In the genomic region with DNA sequence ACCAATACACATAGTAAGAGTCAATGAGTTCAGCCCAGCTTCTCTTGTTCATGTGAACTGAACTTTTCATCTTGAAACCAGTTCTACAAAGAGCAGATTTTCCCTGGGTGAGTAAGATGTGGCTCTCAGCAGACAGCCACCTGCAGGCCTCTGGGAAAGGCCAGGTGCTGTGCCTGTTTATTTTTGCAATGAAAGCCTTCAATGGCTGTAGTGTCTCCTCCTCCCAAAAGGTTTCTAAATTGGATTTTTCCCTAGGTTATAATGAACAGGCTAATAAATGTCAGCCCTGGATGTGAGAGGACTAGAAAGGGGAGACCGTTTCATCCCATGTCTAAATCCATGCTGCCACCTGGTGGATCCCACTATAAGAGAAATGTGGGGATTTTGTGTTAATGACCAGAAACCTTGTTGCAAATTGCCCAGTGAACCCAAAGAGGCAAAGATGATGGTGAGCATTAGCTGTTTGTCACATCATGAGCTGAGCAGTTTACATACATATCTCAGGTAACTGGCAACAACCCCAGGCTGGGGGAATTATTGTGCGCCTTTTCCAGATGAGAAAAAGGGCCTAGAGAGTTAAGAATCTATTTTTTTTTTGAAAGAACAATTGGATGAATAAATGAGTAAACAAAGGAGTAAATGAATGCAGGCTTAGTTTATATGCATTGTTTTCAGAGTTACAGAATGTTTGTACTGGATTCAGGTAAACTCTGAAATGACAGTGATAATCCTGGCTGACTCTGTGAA, we compare ENCODE assay signal across 8 cellular contexts. TPM values are rescaled to one million over a fixed set of nuclear protein-coding genes. Genes with fewer than 3 reads are reported as not detected.
DNase-seq lines count a peak whose midpoint lies in the region; ATAC-seq and TF ChIP-seq lines count a peak whose summit lies in the region.

No MANE protein-coding gene starts in this region.

- H4K20me1 ChIP-seq in PC-3 (ENCODE audit: low read length) (no peaks in the 10 kb centered on the region), neural progenitor cell (ENCODE audit: low read depth) (no peaks in the 10 kb centered on the region)

- no peaks in the 10 kb centered on the region for H3K36me3 Mint-ChIP-seq in endodermal cell (ENCODE audit: low read depth)
- no peaks in the 10 kb centered on the region for H3K36me3 Mint-ChIP-seq in neural progenitor cell

- CTCF ChIA-PET in PC-3 (lab: Charles Lee): interaction anchor here (1.4 to 5.3 kb wide), 2 partner anchors 55 to 325 kb away, joined by 11 to 44 read pairs; no protein-coding TSS in a partner anchor

- H3K36me3 ChIP-seq in heart right ventricle (no peaks in the 10 kb centered on the region), PC-3 (ENCODE audit: low read depth, low read length) (no peaks in the 10 kb centered on the region), endodermal cell (ENCODE audit: control insufficient read depth, insufficient read depth, low read length) (no peaks in the 10 kb centered on the region), neural progenitor cell (no peaks in the 10 kb centered on the region)

- H3F3A ChIP-seq in PC-3 (ENCODE audit: low read length, unreplicated experiment) (peaks cover 22% of the 10 kb centered on the region), neural progenitor cell (ENCODE audit: low read depth) (peaks cover 15% of the 10 kb centered on the region)

- POLR2A ChIA-PET in PC-3 (lab: Charles Lee; ENCODE audit: unreplicated experiment): no interaction called here

- H3K79me2 ChIP-seq in PC-3 (ENCODE audit: low read length) (no peaks in the 10 kb centered on the region), neural progenitor cell (ENCODE audit: low read depth) (no peaks in the 10 kb centered on the region)

- H3K9ac ChIP-seq in PC-3 (ENCODE audit: low read length) (peak overlapping the region; percentile 99), endodermal cell (ENCODE audit: extremely low read depth, low read length, poor library complexity, severe bottlenecking) (no peak overlapping the region), neural progenitor cell (no peak overlapping the region)

- TF ChIP-seq CTCF in heart right ventricle (IDR thresholded peaks at IDR 0.05) (peak; percentile 66 to 85 (median 76)), PC-3 (conservative IDR thresholded peaks at IDR 0.05; ENCODE audit: low read depth, low read length) (peak; percentile 97), endodermal cell (conservative IDR thresholded peaks at IDR 0.05) (peak; percentile 92), neural progenitor cell (IDR thresholded peaks at IDR 0.05) (peak; percentile 92)

- in situ Hi-C loops in KBM-7 (cut with MboI; ENCODE audit: low pct_unique_long_range_greater_than_20kb, low sequenced_read_pairs): loop anchor here (25.0 kb wide), 1 partner anchor 326 kb away; no protein-coding TSS in a partner anchor

- no TSS peak for BruUV-seq in PC-3 (replicated peaks; lab: Mats Ljungman, UMichigan)

- H3K27ac ChIP-seq in heart right ventricle (peak overlapping the region in 2 of 10 donors; percentile 84 to 94), PC-3 (ENCODE audit: low read length) (peak overlapping the region; percentile 100), endodermal cell (ENCODE audit: low read depth, low read length) (no peak overlapping the region), neural progenitor cell (no peak overlapping the region)

- H3K4me1 ChIP-seq in heart right ventricle (peaks cover 16 to 52% (median 38%) of the 10 kb centered on the region in 9 donors), PC-3 (ENCODE audit: insufficient read depth, low read length) (peaks cover 51% of the 10 kb centered on the region), endodermal cell (ENCODE audit: control insufficient read depth, insufficient read depth, low read length) (peaks cover 18% of the 10 kb centered on the region), neural progenitor cell (peaks cover 36% of the 10 kb centered on the region)

- peak overlapping the region; percentile 77; the same call in 1 of the 2 replicates for H3K4me2 ChIP-seq in PC-3 (ENCODE audit: low read length)
- H3K4me2 ChIP-seq in neural progenitor cell: no peak overlapping the region

- peaks cover 33% of the 10 kb centered on the region for H3K4me1 Mint-ChIP-seq in endodermal cell
- H3K4me1 Mint-ChIP-seq in neural progenitor cell: peaks cover 35% of the 10 kb centered on the region

- WGBS in heart right ventricle, 2 donors: 57 to 58% methylated on average over 2 of the region's 2 CpGs
- WGBS in endodermal cell (ENCODE audit: insufficient coverage in 1 of 2, insufficient read length in 1 of 2), 2 experiments: 47 to 86% methylated on average over 1 to 2 of the region's 2 CpGs

- H3K4me3 Mint-ChIP-seq in endodermal cell (no peak overlapping the region), neural progenitor cell (no peak overlapping the region)

- intact Hi-C loops in heart right ventricle (cut with DNase I) (loop anchor here (1.0 to 10.0 kb wide), 12 partner anchors 139 to 733 kb away; a partner anchor contains a TSS), cardiac septum (cut with DNase I) (loop anchor here (2.0 to 5.0 kb wide), 3 partner anchors 146 to 521 kb away; no protein-coding TSS in a partner anchor), PC-3 (cut with micrococcal nuclease) (loop anchor here (1.0 to 5.0 kb wide), 5 partner anchors 145 to 522 kb away; a partner anchor contains a TSS)

- H3K9me3 Mint-ChIP-seq in endodermal cell (no peaks in the 10 kb centered on the region), neural progenitor cell (no peaks in the 10 kb centered on the region)

- no peak for ATAC-seq in heart right ventricle
- no peak for ATAC-seq in PC-3
- no peak for ATAC-seq in GM21717 (IDR thresholded peaks at IDR 0.05; ENCODE audit: unreplicated experiment)

- H3K4me3 ChIP-seq in heart right ventricle (no peak overlapping the region), PC-3 (ENCODE audit: low read length) (no peak overlapping the region), endodermal cell (ENCODE audit: low read length) (no peak overlapping the region), neural progenitor cell (no peak overlapping the region)

- no peaks in the 10 kb centered on the region for H3K9me2 ChIP-seq in PC-3 (replicated peaks; ENCODE audit: low read length)

- H3K27ac Mint-ChIP-seq in endodermal cell (no peak overlapping the region), neural progenitor cell (no peak overlapping the region)

- H2AFZ ChIP-seq in PC-3 (ENCODE audit: low read length) (0 out of 2 replicates have a peak overlapping the region, but pooled peaks have one; percentile 14), neural progenitor cell (replicated peaks) (peak overlapping the region; percentile 46)

- H3K9me3 ChIP-seq in heart right ventricle: peaks cover 0 to 6% (median 0%) of the 10 kb centered on the region in 11 donors
- H3K9me3 ChIP-seq in PC-3 (ENCODE audit: low read length): no peaks in the 10 kb centered on the region
- no peaks in the 10 kb centered on the region for H3K9me3 ChIP-seq in endodermal cell (ENCODE audit: control insufficient read depth, low read length)
- no peaks in the 10 kb centered on the region for H3K9me3 ChIP-seq in neural progenitor cell (ENCODE audit: low read depth)

- DNase-seq in heart right ventricle (peak in 1 of 2 donors; percentile 70), cardiac septum (ENCODE audit: low spot score) (no peak), KBM-7 (peak; percentile 63), PC-3 (peak; percentile 82), endodermal cell (peak; percentile 84), neural progenitor cell (ENCODE audit: low spot score) (peak; percentile 75)
- no peak for DNase-seq in activated CD4-positive, CD25-positive, alpha-beta regulatory T cell treated with anti-CD3 and anti-CD28 coated beads, Interleukin-2, amount 50 U/mL, for 72 hours

- H3K27me3 Mint-ChIP-seq in endodermal cell (ENCODE audit: insufficient read depth): no peaks in the 10 kb centered on the region
- peaks cover 9% of the 10 kb centered on the region for H3K27me3 Mint-ChIP-seq in neural progenitor cell (ENCODE audit: insufficient read depth, low read depth)

- H3K27me3 ChIP-seq in heart right ventricle (no peaks in the 10 kb centered on the region), PC-3 (ENCODE audit: low read length) (no peaks in the 10 kb centered on the region), endodermal cell (ENCODE audit: control insufficient read depth, insufficient read depth, low read length, poor library complexity, severe bottlenecking) (no peaks in the 10 kb centered on the region), neural progenitor cell (no peaks in the 10 kb centered on the region)

RNA-seq across cellular contexts. Expression of a gene that starts 12.7 kb away (rescaled TPM):
- total RNA-seq in heart right ventricle (1 to 10 TPM in 1 of 10 donors, not detected in 9; 3.0 TPM), cardiac septum (1.4 TPM), PC-3 (2014; rRNA removed) (1.0 TPM in 1 of 2 replicates, not detected in the other), endodermal cell (1 to 10 TPM in 1 of 2 donors, not detected in 1; 1.0 TPM), neural progenitor cell (ENCODE audit: low replicate concordance) (not detected in 2 replicates)
- polyA plus RNA-seq in heart right ventricle: under 1 TPM in 1 of 2 donors, not detected in 1; 0.17 TPM
- 0.89 TPM for polyA plus RNA-seq in endodermal cell (2013, experiment 1 of 2)
- 1.1 TPM for polyA plus RNA-seq in endodermal cell (2013, experiment 2 of 2)

RNA-seq across cellular contexts. Expression of a gene that starts 48.3 kb away (rescaled TPM):
- total RNA-seq in heart right ventricle (1,000 to 10,000 TPM in 3 of 10 donors, 100 to 1,000 TPM in 7; 676 to 1,261 (median 764) TPM), cardiac septum (932 TPM), PC-3 (2014; rRNA removed) (134 and 170 TPM in 2 replicates), endodermal cell (100 to 1,000 TPM; 111 to 142 TPM), neural progenitor cell (ENCODE audit: low replicate concordance) (42.8 and 74.7 TPM in 2 replicates)
- polyA plus RNA-seq in heart right ventricle: 100 to 1,000 TPM; 120 to 758 TPM
- polyA plus RNA-seq in endodermal cell (2013, experiment 1 of 2): 89.8 TPM
- 75.8 TPM for polyA plus RNA-seq in endodermal cell (2013, experiment 2 of 2)

Comparison
In these comparisons a context has a peak if more than half of its experiments do, and no peak if none do; other contexts are left out.
1. DNase-seq: peak in KBM-7 (single experiment), PC-3 (single experiment), endodermal cell (single experiment) and neural progenitor cell (single experiment); none in cardiac septum (single experiment) and activated CD4-positive, CD25-positive, alpha-beta regulatory T cell treated with anti-CD3 and anti-CD28 coated beads, Interleukin-2, amount 50 U/mL, for 72 hours (single experiment).
2. Peak in every context shown above with its lines, with median percentiles within 50 percentile points of each other: CTCF ChIP-seq.